In genomic region chr16:88784074-88784855, GRCh38 we compare ENCODE assay signal across 8 cellular contexts. TPM values are rescaled to one million over a fixed set of nuclear protein-coding genes. Genes with fewer than 3 reads are reported as not detected.
DNase-seq lines count a peak whose midpoint lies in the region; ATAC-seq and TF ChIP-seq lines count a peak whose summit lies in the region.

No MANE protein-coding gene starts in this region.

- H3K27ac Mint-ChIP-seq in stimulated activated naive CD8-positive, alpha-beta T cell treated with anti-CD3 and anti-CD28 coated beads, Interleukin-15, Interleukin-2, amounts not matched to agents 100 ng/mL and 50 ng/mL, for 24 hours: peak overlapping the region; percentile 89

- intact Hi-C loops in colonic mucosa (cut with DNase I) (loop anchor here (2.0 kb wide), 1 partner anchor 45 kb away; no protein-coding TSS in a partner anchor), left lung (cut with DNase I) (loop anchor here in 1 of 2 donors (5.0 kb wide), 1 partner anchor 37 kb away; no protein-coding TSS in a partner anchor)

- H3K4me1 ChIP-seq in colonic mucosa: peaks cover 7% of the 10 kb centered on the region
- peaks cover 42 to 57% of the 10 kb centered on the region in 2 donors for H3K4me1 ChIP-seq in left lung

- TF ChIP-seq CTCF in colonic mucosa (IDR thresholded peaks at IDR 0.05): peak; percentile 48
- TF ChIP-seq CTCF in left lung (IDR thresholded peaks at IDR 0.05): peak; percentile 43 to 45

- H3K27me3 ChIP-seq in colonic mucosa (no peaks in the 10 kb centered on the region), left lung (no peaks in the 10 kb centered on the region)

- no peaks in the 10 kb centered on the region for H3K27me3 Mint-ChIP-seq in stimulated activated naive CD8-positive, alpha-beta T cell treated with anti-CD3 and anti-CD28 coated beads, Interleukin-15, Interleukin-2, amounts not matched to agents 100 ng/mL and 50 ng/mL, for 24 hours

- H3K36me3 Mint-ChIP-seq in stimulated activated naive CD8-positive, alpha-beta T cell treated with anti-CD3 and anti-CD28 coated beads, Interleukin-15, Interleukin-2, amounts not matched to agents 100 ng/mL and 50 ng/mL, for 24 hours (ENCODE audit: low read depth): no peaks in the 10 kb centered on the region

- peak overlapping the region; percentile 72 to 87 for H3K9ac ChIP-seq in colonic mucosa (ENCODE audit: low read depth in 2 of 2, low read length in 2 of 2)

- H3K27ac ChIP-seq in colonic mucosa: peak overlapping the region; percentile 73
- peak overlapping the region; percentile 89 to 90 for H3K27ac ChIP-seq in left lung

- no peaks in the 10 kb centered on the region for H3K36me3 ChIP-seq in colonic mucosa
- H3K36me3 ChIP-seq in left lung: no peaks in the 10 kb centered on the region

- peaks cover 40% of the 10 kb centered on the region for H3K4me1 Mint-ChIP-seq in stimulated activated naive CD8-positive, alpha-beta T cell treated with anti-CD3 and anti-CD28 coated beads, Interleukin-15, Interleukin-2, amounts not matched to agents 100 ng/mL and 50 ng/mL, for 24 hours (ENCODE audit: low read depth)

- H3K4me3 ChIP-seq in colonic mucosa (peak overlapping the region; percentile 71), left lung (peak overlapping the region; percentile 47 to 70)

- no peaks in the 10 kb centered on the region for H3K9me3 Mint-ChIP-seq in stimulated activated naive CD8-positive, alpha-beta T cell treated with anti-CD3 and anti-CD28 coated beads, Interleukin-15, Interleukin-2, amounts not matched to agents 100 ng/mL and 50 ng/mL, for 24 hours

- peak overlapping the region; percentile 81 for H3K4me3 Mint-ChIP-seq in stimulated activated naive CD8-positive, alpha-beta T cell treated with anti-CD3 and anti-CD28 coated beads, Interleukin-15, Interleukin-2, amounts not matched to agents 100 ng/mL and 50 ng/mL, for 24 hours

- no peaks in the 10 kb centered on the region for H3K9me3 ChIP-seq in colonic mucosa
- H3K9me3 ChIP-seq in left lung: no peaks in the 10 kb centered on the region

- DNase-seq in EH (ENCODE audit: low read depth) (peak; percentile 88), T-helper 2 cell (peak in 3 of 5 experiments; percentile 33 to 46 (median 44)), colonic mucosa (peak; percentile 76), left lung (peak; percentile 72 to 89), NCI-H2081 treated with DMSO at 0.1 percent for 48 hours (lab: John Stamatoyannopoulos, UW) (no peak), superior temporal gyrus (ENCODE audit: extremely low spot score) (no peak)

- ATAC-seq in HG03280 (IDR thresholded peaks at IDR 0.05; ENCODE audit: unreplicated experiment): peak; percentile 29
- ATAC-seq in left lung: peak; percentile 62

RNA-seq across cellular contexts. Expression of gene PIEZO1, which starts 0.8 kb away (rescaled TPM):
- total RNA-seq in colonic mucosa (100 to 1,000 TPM; 104 to 118 TPM), left lung (100 to 1,000 TPM; 154 to 193 TPM)

RNA-seq across cellular contexts. Expression of gene CDT1, which starts 19.3 kb away (rescaled TPM):
- total RNA-seq in colonic mucosa (10 to 100 TPM; 14.9 to 71.7 TPM), left lung (10 to 100 TPM in 1 of 2 donors, 1 to 10 TPM in 1; 9.3 to 14.5 TPM)

RNA-seq across cellular contexts. Expression of gene APRT, which starts 27.5 kb away (rescaled TPM):
- total RNA-seq in colonic mucosa: 100 to 1,000 TPM; 103 to 273 TPM
- total RNA-seq in left lung: 100 to 1,000 TPM; 108 to 161 TPM

Comparison
In these comparisons a context has a peak if more than half of its experiments do, and no peak if none do; other contexts are left out.
1. DNase-seq: peak in EH (single experiment), T-helper 2 cell (3 of 5), colonic mucosa (single experiment) and left lung (2 of 2); none in NCI-H2081 treated with DMSO at 0.1 percent for 48 hours (single experiment) and superior temporal gyrus (single experiment).